Comparison of ENCODE assay signal across 9 cellular contexts in genomic region chr1:111733183-111733995, GRCh38. TPM values are rescaled to one million over a fixed set of nuclear protein-coding genes. Genes with fewer than 3 reads are reported as not detected.
DNase-seq lines count a peak whose midpoint lies in the region; ATAC-seq, FAIRE-seq and TF ChIP-seq lines count a peak whose summit lies in the region.
"Had no signal": no experiment of that assay in that cellular context is flagged by ENCODE, and none has a peak within 500 bp of the region (broad histone marks: within the 10 kb centered on the region; RNA-seq: fewer than 3 reads in every experiment).

No MANE protein-coding gene starts in this region.

- DNase-seq in LHCN-M2 (ENCODE audit: low read depth) = peak; percentile 98
- peak in 1 of 2 donors; percentile 78 for DNase-seq in ascending aorta (ENCODE audit: low spot score in 2 of 2)
- peak; percentile 82 for DNase-seq in kidney
- DNase-seq in thoracic aorta (ENCODE audit: low spot score) = no peak
- no peak for DNase-seq in activated T-cell treated with anti-CD3 and anti-CD28 coated beads, Interleukin-2, amount 50 U/mL, for 24 hours
- DNase-seq in prostate gland (ENCODE audit: low spot score) = no peak

- H3K27me3 ChIP-seq in ascending aorta = no peaks in the 10 kb centered on the region
- no peaks in the 10 kb centered on the region for H3K27me3 ChIP-seq in thoracic aorta (replicated peaks; ENCODE audit: insufficient read depth)
- no peaks in the 10 kb centered on the region for H3K27me3 ChIP-seq in prostate gland (replicated peaks; ENCODE audit: insufficient read depth)

- ATAC-seq in thoracic aorta (ENCODE audit: insufficient number of reproducible peaks, low FRiP score, low read depth) (peak; percentile 20), HG02840 (IDR thresholded peaks at IDR 0.05; ENCODE audit: low FRiP score, unreplicated experiment) (no peak), HG03196 (IDR thresholded peaks at IDR 0.05; ENCODE audit: unreplicated experiment) (no peak)

- no peak for TF ChIP-seq POLR2A in prostate gland (IDR thresholded peaks at IDR 0.05)

- no peaks in the 10 kb centered on the region for H3K36me3 ChIP-seq in ascending aorta
- H3K36me3 ChIP-seq in kidney (ENCODE audit: control insufficient read depth in 1 of 2, insufficient read depth in 2 of 2, low read length in 2 of 2) = no peaks in the 10 kb centered on the region
- no peaks in the 10 kb centered on the region for H3K36me3 ChIP-seq in thoracic aorta
- no peaks in the 10 kb centered on the region for H3K36me3 ChIP-seq in prostate gland

- no peaks in the 10 kb centered on the region for H3K9me3 ChIP-seq in ascending aorta
- no peaks in the 10 kb centered on the region for H3K9me3 ChIP-seq in kidney (ENCODE audit: control insufficient read depth in 1 of 2, low read length in 2 of 2)
- H3K9me3 ChIP-seq in thoracic aorta = no peaks in the 10 kb centered on the region
- H3K9me3 ChIP-seq in prostate gland = no peaks in the 10 kb centered on the region

- H3K9me3 Mint-ChIP-seq in activated T-cell treated with anti-CD3 and anti-CD28 coated beads, Interleukin-2, amount 50 U/mL, for 24 hours = no peaks in the 10 kb centered on the region

- peaks cover 10% of the 10 kb centered on the region for H3K4me1 Mint-ChIP-seq in activated T-cell treated with anti-CD3 and anti-CD28 coated beads, Interleukin-2, amount 50 U/mL, for 24 hours (ENCODE audit: low read depth)

- H3K9ac ChIP-seq in kidney (ENCODE audit: low read length in 2 of 2) = no peak overlapping the region
- H3K9ac ChIP-seq: KMS-11 had no signal

- no peak overlapping the region for H3K4me3 Mint-ChIP-seq in activated T-cell treated with anti-CD3 and anti-CD28 coated beads, Interleukin-2, amount 50 U/mL, for 24 hours

- H3K36me3 Mint-ChIP-seq in activated T-cell treated with anti-CD3 and anti-CD28 coated beads, Interleukin-2, amount 50 U/mL, for 24 hours (ENCODE audit: low read depth) = no peaks in the 10 kb centered on the region

- H3K4me1 ChIP-seq in ascending aorta (peaks cover 0 to 19% of the 10 kb centered on the region in 2 donors), kidney (ENCODE audit: control insufficient read depth in 1 of 2, insufficient read depth in 1 of 2, low read depth in 1 of 2, low read length in 2 of 2) (peaks cover 15 to 21% of the 10 kb centered on the region in 2 donors), thoracic aorta (ENCODE audit: control insufficient read depth in 1 of 2, low read depth in 2 of 2) (peaks cover 16 to 66% of the 10 kb centered on the region in 2 donors), prostate gland (replicated peaks) (no peaks in the 10 kb centered on the region)

- no peak for FAIRE-seq in kidney (lab: Jason Lieb, UNC)

- WGBS in prostate gland = 62% methylated on average over 9 of the region's 9 CpGs

- TF ChIP-seq CTCF in ascending aorta (IDR thresholded peaks at IDR 0.05) (no peak), kidney (IDR thresholded peaks at IDR 0.05; ENCODE audit: borderline replicate concordance, extremely low read depth, insufficient read depth) (no peak), thoracic aorta (IDR thresholded peaks at IDR 0.05) (no peak), prostate gland (IDR thresholded peaks at IDR 0.05) (no peak)

- no peak overlapping the region for H3K27ac Mint-ChIP-seq in activated T-cell treated with anti-CD3 and anti-CD28 coated beads, Interleukin-2, amount 50 U/mL, for 24 hours

- H3K4me3 ChIP-seq in ascending aorta (no peak overlapping the region), kidney (ENCODE audit: low read length in 2 of 2) (no peak overlapping the region), thoracic aorta (no peak overlapping the region), prostate gland (no peak overlapping the region)

- no peaks in the 10 kb centered on the region for H3K27me3 Mint-ChIP-seq in activated T-cell treated with anti-CD3 and anti-CD28 coated beads, Interleukin-2, amount 50 U/mL, for 24 hours

- intact Hi-C loops in ascending aorta (cut with DNase I) = loop anchor here (10.0 kb wide), 1 partner anchor 971 kb away; the partner anchor contains the start of gene RHOC
- intact Hi-C loops in kidney (cut with DNase I) = no loop called here
- intact Hi-C loops in prostate gland (cut with DNase I) = no loop called here

- peak overlapping the region; percentile 38 to 47 for H3K27ac ChIP-seq in ascending aorta
- no peak overlapping the region for H3K27ac ChIP-seq in kidney (ENCODE audit: low read depth in 2 of 2, low read length in 2 of 2)
- peak overlapping the region; percentile 25 to 55 for H3K27ac ChIP-seq in thoracic aorta
- H3K27ac ChIP-seq in prostate gland = peak overlapping the region in 1 of 2 donors; percentile 16
- H3K27ac ChIP-seq: KMS-11 had no signal

RNA-seq across cellular contexts. Expression of gene INKA2, which starts 5.8 kb away (rescaled TPM):
- total RNA-seq in LHCN-M2 (2014; rRNA removed) = 6.3 and 12.5 TPM in 2 replicates
- 3.4 TPM for polyA plus RNA-seq in LHCN-M2 (2012)
- total RNA-seq in ascending aorta = not detected
- 5.6 TPM for total RNA-seq in kidney
- 3.5 TPM for polyA plus RNA-seq in kidney (ENCODE audit: insufficient read depth, low read depth, low replicate concordance)
- 1 to 10 TPM; 3.8 to 7.3 TPM for total RNA-seq in thoracic aorta
- 1 to 10 TPM; 2.8 to 6.6 TPM for total RNA-seq in prostate gland

RNA-seq across cellular contexts. Expression of gene DDX20, which starts 22.3 kb away (rescaled TPM):
- 23.6 and 31.0 TPM in 2 replicates for total RNA-seq in LHCN-M2 (2014; rRNA removed)
- polyA plus RNA-seq in LHCN-M2 (2012) = 4.8 TPM
- 11.3 TPM for total RNA-seq in ascending aorta
- total RNA-seq in kidney = 9.6 TPM
- 5.5 TPM for polyA plus RNA-seq in kidney (ENCODE audit: insufficient read depth, low read depth, low replicate concordance)
- 10 to 100 TPM; 17.2 to 21.5 TPM for total RNA-seq in thoracic aorta
- 10 to 100 TPM; 15.9 to 33.9 TPM for total RNA-seq in prostate gland

Comparison
In these comparisons a context has a peak if more than half of its experiments do, and no peak if none do; other contexts are left out.
1. DNase-seq: peak in LHCN-M2 (single experiment) and kidney (single experiment); none in thoracic aorta (single experiment), activated T-cell treated with anti-CD3 and anti-CD28 coated beads, Interleukin-2, amount 50 U/mL, for 24 hours (single experiment) and prostate gland (single experiment).
2. H3K27ac ChIP-seq: peak in ascending aorta (2 of 2) and thoracic aorta (2 of 2); none in kidney (0 of 2).